ENCODE assay signal across 8 cellular contexts in genomic region chr19:8512115-8512967, GRCh38. TPM values are rescaled to one million over a fixed set of nuclear protein-coding genes. Genes with fewer than 3 reads are reported as not detected.
DNase-seq lines count a peak whose midpoint lies in the region; ATAC-seq lines count a peak whose summit lies in the region.

No MANE protein-coding gene starts in this region.

- intact Hi-C loops in left ventricle myocardium superior (cut with micrococcal nuclease): no loop called here

- peak overlapping the region; percentile 94 for H3K56ac ChIP-seq in mesendoderm (ENCODE audit: low read length)

- H2BK120ac ChIP-seq in mesendoderm (ENCODE audit: low read depth, low read length): no peak overlapping the region

- H3K27ac Mint-ChIP-seq in activated naive CD8-positive, alpha-beta T cell: peak overlapping the region; percentile 79

- H3K9me3 Mint-ChIP-seq in activated naive CD8-positive, alpha-beta T cell (ENCODE audit: low read depth): no peaks in the 10 kb centered on the region

- H3K4me2 ChIP-seq in mesendoderm (ENCODE audit: low read length): no peak overlapping the region

- H4K5ac ChIP-seq in mesendoderm (ENCODE audit: low read length): no peak overlapping the region

- no peak overlapping the region for H4K8ac ChIP-seq in mesendoderm (ENCODE audit: low read depth, low read length)

- H3K4me1 ChIP-seq in mesendoderm (ENCODE audit: control insufficient read depth, low read depth, low read length): peaks cover 4% of the 10 kb centered on the region

- no peak overlapping the region for H3K18ac ChIP-seq in mesendoderm (ENCODE audit: low read length)

- peak overlapping the region; percentile 74 for H3K9ac ChIP-seq in mesendoderm (ENCODE audit: low read length)

- H3K4me3 ChIP-seq in mesendoderm (ENCODE audit: low read length): no peak overlapping the region

- DNase-seq in Caki2 (ENCODE audit: low read depth) (peak; percentile 61), HuH-7 (ENCODE audit: low spot score) (peak; percentile 74), mesendoderm (peak; percentile 75), NCI-H2029 (lab: John Stamatoyannopoulos, UW) (no peak), left ventricle myocardium superior (no peak)

- H3K36me3 ChIP-seq in mesendoderm (ENCODE audit: control insufficient read depth, insufficient read depth, low read length): no peaks in the 10 kb centered on the region

- no peak overlapping the region for H3K27ac ChIP-seq in mesendoderm (ENCODE audit: low read depth, low read length)

- H3K79me2 ChIP-seq in mesendoderm (ENCODE audit: control insufficient read depth, insufficient read depth, low read length): no peaks in the 10 kb centered on the region

- H2BK5ac ChIP-seq in mesendoderm (ENCODE audit: low read length): no peak overlapping the region

- H3K4me1 Mint-ChIP-seq in activated naive CD8-positive, alpha-beta T cell (ENCODE audit: low read depth): peaks cover 32% of the 10 kb centered on the region

- no peak overlapping the region for H3K23ac ChIP-seq in mesendoderm (ENCODE audit: low read length)

- no peak overlapping the region for H3K4ac ChIP-seq in mesendoderm (ENCODE audit: low read depth, low read length)

- ATAC-seq in GM19467 (IDR thresholded peaks at IDR 0.05; ENCODE audit: unreplicated experiment): no peak
- no peak for ATAC-seq in HG03139 (IDR thresholded peaks at IDR 0.05; ENCODE audit: unreplicated experiment)
- no peak for ATAC-seq in left ventricle myocardium superior

- no peaks in the 10 kb centered on the region for H3K27me3 Mint-ChIP-seq in activated naive CD8-positive, alpha-beta T cell

- no CpG with 5 or more reads among the region's 22 CpGs for WGBS in mesendoderm (ENCODE audit: extremely low coverage, insufficient coverage, low lambda C conversion rate)

- peak overlapping the region; percentile 80 for H2AK5ac ChIP-seq in mesendoderm (ENCODE audit: low read length)

- H3K36me3 Mint-ChIP-seq in activated naive CD8-positive, alpha-beta T cell: no peaks in the 10 kb centered on the region

- in situ Hi-C loops in Caki2 (cut with HindIII; ENCODE audit: low pct_unique_long_range_greater_than_20kb, low sequenced_read_pairs): no loop called here

- no peaks in the 10 kb centered on the region for H3K27me3 ChIP-seq in mesendoderm (ENCODE audit: insufficient read depth, low read length, poor library complexity)

- H3K4me3 Mint-ChIP-seq in activated naive CD8-positive, alpha-beta T cell: peak overlapping the region; percentile 78

- no peak overlapping the region for H2BK15ac ChIP-seq in mesendoderm (replicated peaks; ENCODE audit: low read depth)

- peaks cover 3% of the 10 kb centered on the region for H3K79me1 ChIP-seq in mesendoderm (ENCODE audit: low read length)

RNA-seq across cellular contexts. Expression of gene ZNF414, which starts 1.6 kb away (rescaled TPM):
- total RNA-seq in Caki2 (2014; rRNA removed; shearing (Covaris generic); ENCODE audit: low replicate concordance): 0.81 TPM in 1 of 2 replicates, not detected in the other
- polyA plus RNA-seq in mesendoderm (2013, experiment 1 of 2): 25.9 TPM
- polyA plus RNA-seq in mesendoderm (2013, experiment 2 of 2): 24.4 TPM
- total RNA-seq in left ventricle myocardium superior: 12.9 TPM

RNA-seq across cellular contexts. Expression of gene PRAM1, which starts 9.9 kb away (rescaled TPM):
- total RNA-seq in Caki2 (2014; rRNA removed; shearing (Covaris generic); ENCODE audit: low replicate concordance): not detected in 2 replicates
- 0.06 TPM for polyA plus RNA-seq in mesendoderm (2013, experiment 1 of 2)
- polyA plus RNA-seq in mesendoderm (2013, experiment 2 of 2): 0.08 TPM
- total RNA-seq in left ventricle myocardium superior: 0.59 TPM

Comparison
In these comparisons a context has a peak if more than half of its experiments do, and no peak if none do; other contexts are left out.
1. DNase-seq: peak in Caki2 (single experiment), HuH-7 (single experiment) and mesendoderm (single experiment); none in NCI-H2029 (single experiment) and left ventricle myocardium superior (single experiment).